1 cellular context compared by ENCODE assay signal in the genomic region with DNA sequence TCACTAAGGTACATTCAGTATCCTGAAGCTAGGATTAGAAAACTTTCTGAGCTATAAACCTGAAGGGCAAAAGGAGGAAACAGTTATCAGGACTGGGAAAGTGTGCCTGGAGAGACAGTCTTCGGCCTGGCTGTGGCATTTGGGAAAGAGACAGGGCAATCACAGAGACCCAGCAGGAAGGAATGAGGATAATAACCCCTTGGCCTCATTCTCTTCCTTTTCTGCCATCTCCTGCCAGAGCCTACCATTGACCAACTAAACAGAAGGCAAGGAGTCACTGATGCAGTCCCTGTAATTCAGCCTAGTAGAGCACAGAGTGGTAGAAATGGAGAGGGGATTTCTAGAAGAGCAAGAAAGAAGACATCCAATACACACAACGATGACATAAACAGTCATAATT.
TF ChIP-seq lines count a peak whose summit lies in the region.

No MANE protein-coding gene starts in this region.

TF ChIP-seq in GM23338, 12 proteins besides CTCF, POLR2A, EP300 and RAD21 (continued from another document):
- TF ChIP-seq, protein P1, sequence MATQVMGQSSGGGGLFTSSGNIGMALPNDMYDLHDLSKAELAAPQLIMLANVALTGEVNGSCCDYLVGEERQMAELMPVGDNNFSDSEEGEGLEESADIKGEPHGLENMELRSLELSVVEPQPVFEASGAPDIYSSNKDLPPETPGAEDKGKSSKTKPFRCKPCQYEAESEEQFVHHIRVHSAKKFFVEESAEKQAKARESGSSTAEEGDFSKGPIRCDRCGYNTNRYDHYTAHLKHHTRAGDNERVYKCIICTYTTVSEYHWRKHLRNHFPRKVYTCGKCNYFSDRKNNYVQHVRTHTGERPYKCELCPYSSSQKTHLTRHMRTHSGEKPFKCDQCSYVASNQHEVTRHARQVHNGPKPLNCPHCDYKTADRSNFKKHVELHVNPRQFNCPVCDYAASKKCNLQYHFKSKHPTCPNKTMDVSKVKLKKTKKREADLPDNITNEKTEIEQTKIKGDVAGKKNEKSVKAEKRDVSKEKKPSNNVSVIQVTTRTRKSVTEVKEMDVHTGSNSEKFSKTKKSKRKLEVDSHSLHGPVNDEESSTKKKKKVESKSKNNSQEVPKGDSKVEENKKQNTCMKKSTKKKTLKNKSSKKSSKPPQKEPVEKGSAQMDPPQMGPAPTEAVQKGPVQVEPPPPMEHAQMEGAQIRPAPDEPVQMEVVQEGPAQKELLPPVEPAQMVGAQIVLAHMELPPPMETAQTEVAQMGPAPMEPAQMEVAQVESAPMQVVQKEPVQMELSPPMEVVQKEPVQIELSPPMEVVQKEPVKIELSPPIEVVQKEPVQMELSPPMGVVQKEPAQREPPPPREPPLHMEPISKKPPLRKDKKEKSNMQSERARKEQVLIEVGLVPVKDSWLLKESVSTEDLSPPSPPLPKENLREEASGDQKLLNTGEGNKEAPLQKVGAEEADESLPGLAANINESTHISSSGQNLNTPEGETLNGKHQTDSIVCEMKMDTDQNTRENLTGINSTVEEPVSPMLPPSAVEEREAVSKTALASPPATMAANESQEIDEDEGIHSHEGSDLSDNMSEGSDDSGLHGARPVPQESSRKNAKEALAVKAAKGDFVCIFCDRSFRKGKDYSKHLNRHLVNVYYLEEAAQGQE (IDR thresholded peaks at IDR 0.05; ENCODE audit: unreplicated experiment), result no peak
- no peak for TF ChIP-seq CREB1 (CRISPR knock-in tag; IDR thresholded peaks at IDR 0.05; ENCODE audit: low read depth)
- TF ChIP-seq, protein P2, sequence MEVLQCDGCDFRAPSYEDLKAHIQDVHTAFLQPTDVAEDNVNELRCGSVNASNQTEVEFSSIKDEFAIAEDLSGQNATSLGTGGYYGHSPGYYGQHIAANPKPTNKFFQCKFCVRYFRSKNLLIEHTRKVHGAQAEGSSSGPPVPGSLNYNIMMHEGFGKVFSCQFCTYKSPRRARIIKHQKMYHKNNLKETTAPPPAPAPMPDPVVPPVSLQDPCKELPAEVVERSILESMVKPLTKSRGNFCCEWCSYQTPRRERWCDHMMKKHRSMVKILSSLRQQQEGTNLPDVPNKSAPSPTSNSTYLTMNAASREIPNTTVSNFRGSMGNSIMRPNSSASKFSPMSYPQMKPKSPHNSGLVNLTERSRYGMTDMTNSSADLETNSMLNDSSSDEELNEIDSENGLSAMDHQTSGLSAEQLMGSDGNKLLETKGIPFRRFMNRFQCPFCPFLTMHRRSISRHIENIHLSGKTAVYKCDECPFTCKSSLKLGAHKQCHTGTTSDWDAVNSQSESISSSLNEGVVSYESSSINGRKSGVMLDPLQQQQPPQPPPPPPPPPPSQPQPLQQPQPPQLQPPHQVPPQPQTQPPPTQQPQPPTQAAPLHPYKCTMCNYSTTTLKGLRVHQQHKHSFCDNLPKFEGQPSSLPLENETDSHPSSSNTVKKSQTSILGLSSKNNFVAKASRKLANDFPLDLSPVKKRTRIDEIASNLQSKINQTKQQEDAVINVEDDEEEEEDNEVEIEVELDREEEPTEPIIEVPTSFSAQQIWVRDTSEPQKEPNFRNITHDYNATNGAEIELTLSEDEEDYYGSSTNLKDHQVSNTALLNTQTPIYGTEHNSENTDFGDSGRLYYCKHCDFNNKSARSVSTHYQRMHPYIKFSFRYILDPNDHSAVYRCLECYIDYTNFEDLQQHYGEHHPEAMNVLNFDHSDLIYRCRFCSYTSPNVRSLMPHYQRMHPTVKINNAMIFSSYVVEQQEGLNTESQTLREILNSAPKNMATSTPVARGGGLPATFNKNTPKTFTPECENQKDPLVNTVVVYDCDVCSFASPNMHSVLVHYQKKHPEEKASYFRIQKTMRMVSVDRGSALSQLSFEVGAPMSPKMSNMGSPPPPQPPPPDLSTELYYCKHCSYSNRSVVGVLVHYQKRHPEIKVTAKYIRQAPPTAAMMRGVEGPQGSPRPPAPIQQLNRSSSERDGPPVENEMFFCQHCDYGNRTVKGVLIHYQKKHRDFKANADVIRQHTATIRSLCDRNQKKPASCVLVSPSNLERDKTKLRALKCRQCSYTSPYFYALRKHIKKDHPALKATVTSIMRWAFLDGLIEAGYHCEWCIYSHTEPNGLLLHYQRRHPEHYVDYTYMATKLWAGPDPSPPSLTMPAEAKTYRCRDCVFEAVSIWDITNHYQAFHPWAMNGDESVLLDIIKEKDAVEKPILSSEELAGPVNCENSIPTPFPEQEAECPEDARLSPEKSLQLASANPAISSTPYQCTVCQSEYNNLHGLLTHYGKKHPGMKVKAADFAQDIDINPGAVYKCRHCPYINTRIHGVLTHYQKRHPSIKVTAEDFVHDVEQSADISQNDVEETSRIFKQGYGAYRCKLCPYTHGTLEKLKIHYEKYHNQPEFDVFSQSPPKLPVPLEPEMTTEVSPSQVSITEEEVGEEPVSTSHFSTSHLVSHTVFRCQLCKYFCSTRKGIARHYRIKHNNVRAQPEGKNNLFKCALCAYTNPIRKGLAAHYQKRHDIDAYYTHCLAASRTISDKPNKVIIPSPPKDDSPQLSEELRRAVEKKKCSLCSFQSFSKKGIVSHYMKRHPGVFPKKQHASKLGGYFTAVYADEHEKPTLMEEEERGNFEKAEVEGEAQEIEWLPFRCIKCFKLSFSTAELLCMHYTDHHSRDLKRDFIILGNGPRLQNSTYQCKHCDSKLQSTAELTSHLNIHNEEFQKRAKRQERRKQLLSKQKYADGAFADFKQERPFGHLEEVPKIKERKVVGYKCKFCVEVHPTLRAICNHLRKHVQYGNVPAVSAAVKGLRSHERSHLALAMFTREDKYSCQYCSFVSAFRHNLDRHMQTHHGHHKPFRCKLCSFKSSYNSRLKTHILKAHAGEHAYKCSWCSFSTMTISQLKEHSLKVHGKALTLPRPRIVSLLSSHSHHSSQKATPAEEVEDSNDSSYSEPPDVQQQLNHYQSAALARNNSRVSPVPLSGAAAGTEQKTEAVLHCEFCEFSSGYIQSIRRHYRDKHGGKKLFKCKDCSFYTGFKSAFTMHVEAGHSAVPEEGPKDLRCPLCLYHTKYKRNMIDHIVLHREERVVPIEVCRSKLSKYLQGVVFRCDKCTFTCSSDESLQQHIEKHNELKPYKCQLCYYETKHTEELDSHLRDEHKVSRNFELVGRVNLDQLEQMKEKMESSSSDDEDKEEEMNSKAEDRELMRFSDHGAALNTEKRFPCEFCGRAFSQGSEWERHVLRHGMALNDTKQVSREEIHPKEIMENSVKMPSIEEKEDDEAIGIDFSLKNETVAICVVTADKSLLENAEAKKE (CRISPR knock-in tag; IDR thresholded peaks at IDR 0.05), result no peak
- TF ChIP-seq POLR2AphosphoS5 (IDR thresholded peaks at IDR 0.05; ENCODE audit: low read depth), result no peak
- TF ChIP-seq JUNB (IDR thresholded peaks at IDR 0.05; ENCODE audit: unreplicated experiment), result no peak
- no peak for TF ChIP-seq NANOG (IDR thresholded peaks at IDR 0.05; ENCODE audit: borderline replicate concordance)
- TF ChIP-seq STAT1 (IDR thresholded peaks at IDR 0.05; ENCODE audit: unreplicated experiment), result no peak
- no peak for TF ChIP-seq EZH2phosphoT487 (IDR thresholded peaks at IDR 0.05; ENCODE audit: unreplicated experiment)
